Comparison of ENCODE assay signal across 20 cellular contexts in genomic region chr4:144948421-144948820, GRCh38.
"Had no signal": no experiment of that assay in that cellular context is flagged by ENCODE, and none has a peak within 500 bp of the region (broad histone marks: within the 10 kb centered on the region; RNA-seq: fewer than 3 reads in every experiment).

No MANE protein-coding gene starts in this region.

- H3K27ac Mint-ChIP-seq: effector memory CD8-positive, alpha-beta T cell; memory B cell; naive B cell; natural killer cell treated with Interleukin-12 subunit alpha and Interleukin-12 subunit beta and Interleukin-15 and Interleukin-18, amount 100 ng/mL, for 72 hours; stimulated activated naive B cell treated with anti-CD40 and anti-IgM and Interleukin-4, amounts not matched to agents 10 μg/mL and 1 μg/mL and 100 μg/mL, for 72 hours; stimulated activated naive CD8-positive, alpha-beta T cell treated with anti-CD3 and anti-CD28 coated beads, Interleukin-15, Interleukin-2, amounts not matched to agents 100 ng/mL and 50 ng/mL, for 24 hours had no signal

- H3K9me3 ChIP-seq: neutrophil, pancreas had no signal

- H3K36me3 ChIP-seq: neutrophil, pancreas, right atrium auricular region, thoracic aorta, tibial nerve, upper lobe of right lung, uterus had no signal

- H3K27ac ChIP-seq: coronary artery, neutrophil, pancreas, right atrium auricular region, skin epidermis, thoracic aorta, tibial nerve, upper lobe of right lung, uterus had no signal

- H3K27me3 Mint-ChIP-seq: natural killer cell treated with Interleukin-12 subunit alpha and Interleukin-12 subunit beta and Interleukin-15 and Interleukin-18, amount 100 ng/mL, for 72 hours; stimulated activated naive B cell treated with anti-CD40 and anti-IgM and Interleukin-4, amounts not matched to agents 10 μg/mL and 1 μg/mL and 100 μg/mL, for 72 hours; stimulated activated naive CD8-positive, alpha-beta T cell treated with anti-CD3 and anti-CD28 coated beads, Interleukin-15, Interleukin-2, amounts not matched to agents 100 ng/mL and 50 ng/mL, for 24 hours had no signal

- ATAC-seq: effector memory CD8-positive, alpha-beta T cell; mucosa of descending colon; natural killer cell treated with Interleukin-12 subunit alpha and Interleukin-12 subunit beta and Interleukin-15 and Interleukin-18, amount 100 ng/mL, for 72 hours; pancreas; stimulated activated naive B cell treated with anti-CD40 and anti-IgM and Interleukin-4, amounts not matched to agents 10 μg/mL and 1 μg/mL and 100 μg/mL, for 72 hours; upper lobe of right lung had no signal

- H3K4me1 Mint-ChIP-seq: memory B cell; naive B cell; stimulated activated naive B cell treated with anti-CD40 and anti-IgM and Interleukin-4, amounts not matched to agents 10 μg/mL and 1 μg/mL and 100 μg/mL, for 72 hours had no signal

- H3K4me3 ChIP-seq: coronary artery, lung, mucosa of descending colon, pancreas, right atrium auricular region, skin epidermis, thoracic aorta, tibial nerve, upper lobe of right lung, uterus had no signal

- H3K36me3 Mint-ChIP-seq: memory B cell had no signal

- H3K4me3 Mint-ChIP-seq: effector memory CD8-positive, alpha-beta T cell; memory B cell; mesothelial cell of epicardium; naive B cell; natural killer cell treated with Interleukin-12 subunit alpha and Interleukin-12 subunit beta and Interleukin-15 and Interleukin-18, amount 100 ng/mL, for 72 hours; stimulated activated naive B cell treated with anti-CD40 and anti-IgM and Interleukin-4, amounts not matched to agents 10 μg/mL and 1 μg/mL and 100 μg/mL, for 72 hours; stimulated activated naive CD8-positive, alpha-beta T cell treated with anti-CD3 and anti-CD28 coated beads, Interleukin-15, Interleukin-2, amounts not matched to agents 100 ng/mL and 50 ng/mL, for 24 hours had no signal

- H3K27me3 ChIP-seq: neutrophil, pancreas, right atrium auricular region, tibial nerve, upper lobe of right lung, uterus had no signal

- DNase-seq: effector memory CD8-positive, alpha-beta T cell; mucosa of descending colon; naive B cell; pancreas; stimulated activated CD4-positive, alpha-beta T cell treated with anti-CD3 and anti-CD28 coated beads, Interleukin-15, amount 100 ng/mL, for 24 hours; stimulated activated CD4-positive, alpha-beta T cell treated with anti-CD3 and anti-CD28 coated beads, Interleukin-2, amount 100 ng/mL, for 48 hours; stimulated activated naive B cell treated with anti-CD40 and anti-IgM and Interleukin-4, amounts not matched to agents 10 μg/mL and 1 μg/mL and 100 μg/mL, for 72 hours; upper lobe of right lung; uterus had no signal

- H3K4me1 ChIP-seq: pancreas, right atrium auricular region, tibial nerve, upper lobe of right lung, uterus had no signal
